ENCODE assay signal across 39 cellular contexts in genomic region chr20:10213526-10213925, GRCh38. TPM values are rescaled to one million over a fixed set of nuclear protein-coding genes. Genes with fewer than 3 reads are reported as not detected.
"Had no signal": no experiment of that assay in that cellular context is flagged by ENCODE, and none has a peak within 500 bp of the region (broad histone marks: within the 10 kb centered on the region; RNA-seq: fewer than 3 reads in every experiment).

No MANE protein-coding gene starts in this region.

- H3K9me3 ChIP-seq: ascending aorta had no signal

- H3K9me3 Mint-ChIP-seq: activated CD4-positive, alpha-beta memory T cell treated with anti-CD3 and anti-CD28 coated beads, Interleukin-2, amount 10 ng/mL, durations not matched to agents 7 days and 5 days; activated CD4-positive, alpha-beta T cell treated with anti-CD3 and anti-CD28 coated beads, Interleukin-2, amount 10 ng/mL, durations not matched to agents 7 days and 5 days; activated T-helper 2 cell treated with anti-CD3 and anti-CD28 coated beads, Interferon-gamma antibody, Interleukin-2, Interleukin-4, amounts not matched to agents 10 μg/mL and 5 μg/mL and 100 μg/mL, durations not matched to agents 14 hours and 24 hours and 36 hours; brain; T-helper 1 cell treated with Interleukin-12 subunit alpha and Interleukin-12 subunit beta and Interleukin-4 antibody, amounts not matched to agents 30 μg/mL and 1 μg/mL, for 36 hours; T-helper 2 cell treated with Interferon-gamma antibody and Interleukin-4, amounts not matched to agents 5 μg/mL and 100 μg/mL, for 36 hours; WTC11 had no signal

- ATAC-seq: activated CD4-positive, alpha-beta T cell treated with anti-CD3 and anti-CD28 coated beads for 36 hours; activated CD4-positive, CD25-positive, alpha-beta regulatory T cell treated with anti-CD3 and anti-CD28 coated beads, Interleukin-2, amount 50 U/mL, for 24 hours; activated CD8-positive, alpha-beta memory T cell treated with anti-CD3 and anti-CD28 coated beads, Interleukin-2, amount 10 ng/mL, durations not matched to agents 7 days and 5 days; activated CD8-positive, alpha-beta T cell treated with anti-CD3 and anti-CD28 coated beads, Interleukin-2, amount 10 ng/mL, durations not matched to agents 7 days and 5 days; activated naive CD4-positive, alpha-beta T cell treated with anti-CD3 and anti-CD28 coated beads, Interleukin-2, amount 50 U/mL, for 72 hours; activated naive CD8-positive, alpha-beta T cell treated with anti-CD3 and anti-CD28 coated beads, Interleukin-2, amount 50 U/mL, for 24 hours; WTC11 had no signal

- H3K4me1 ChIP-seq: ascending aorta had no signal

- H3K27ac Mint-ChIP-seq: activated CD4-positive, alpha-beta memory T cell treated with anti-CD3 and anti-CD28 coated beads, Interleukin-2, amount 10 ng/mL, durations not matched to agents 7 days and 5 days; activated CD4-positive, alpha-beta T cell treated with anti-CD3 and anti-CD28 coated beads, Interleukin-2, amount 10 ng/mL, durations not matched to agents 7 days and 5 days; activated CD8-positive, alpha-beta memory T cell treated with anti-CD3 and anti-CD28 coated beads, Interleukin-2, amount 10 ng/mL, durations not matched to agents 7 days and 5 days; activated CD8-positive, alpha-beta T cell treated with anti-CD3 and anti-CD28 coated beads, Interleukin-2, amount 10 ng/mL, durations not matched to agents 7 days and 5 days; activated naive CD4-positive, alpha-beta T cell treated with anti-CD3 and anti-CD28 coated beads for 36 hours; activated naive CD4-positive, alpha-beta T cell treated with anti-CD3 and anti-CD28 coated beads, Interleukin-2, amount 50 U/mL, for 72 hours; activated naive CD8-positive, alpha-beta T cell treated with anti-CD3 and anti-CD28 coated beads, Interleukin-2, amount 10 ng/mL, durations not matched to agents 7 days and 5 days; activated naive CD8-positive, alpha-beta T cell treated with anti-CD3 and anti-CD28 coated beads, Interleukin-2, amount 50 U/mL, for 24 hours; activated T-cell treated with anti-CD3 and anti-CD28 coated beads, Interleukin-2, amount 50 U/mL, for 24 hours; brain; T-helper 1 cell treated with Interleukin-12 subunit alpha and Interleukin-12 subunit beta and Interleukin-4 antibody, amounts not matched to agents 30 μg/mL and 1 μg/mL, for 36 hours; T-helper 2 cell treated with Interferon-gamma antibody and Interleukin-4, amounts not matched to agents 5 μg/mL and 100 μg/mL, for 36 hours; WTC11 had no signal

- H3K4me3 Mint-ChIP-seq: activated CD4-positive, alpha-beta memory T cell treated with anti-CD3 and anti-CD28 coated beads, Interleukin-2, amount 10 ng/mL, durations not matched to agents 7 days and 5 days; activated CD4-positive, alpha-beta T cell treated with anti-CD3 and anti-CD28 coated beads for 36 hours; activated CD4-positive, alpha-beta T cell treated with anti-CD3 and anti-CD28 coated beads, Interleukin-2, amount 10 ng/mL, durations not matched to agents 7 days and 5 days; activated CD8-positive, alpha-beta memory T cell treated with anti-CD3 and anti-CD28 coated beads, Interleukin-2, amount 10 ng/mL, durations not matched to agents 7 days and 5 days; activated CD8-positive, alpha-beta T cell treated with anti-CD3 and anti-CD28 coated beads, Interleukin-2, amount 10 ng/mL, durations not matched to agents 7 days and 5 days; activated naive CD4-positive, alpha-beta T cell treated with anti-CD3 and anti-CD28 coated beads for 36 hours; activated naive CD8-positive, alpha-beta T cell treated with anti-CD3 and anti-CD28 coated beads, Interleukin-2, amount 10 ng/mL, durations not matched to agents 7 days and 5 days; activated naive CD8-positive, alpha-beta T cell treated with anti-CD3 and anti-CD28 coated beads, Interleukin-2, amount 50 U/mL, for 24 hours; activated T-cell treated with anti-CD3 and anti-CD28 coated beads, Interleukin-2, amount 50 U/mL, for 24 hours; central memory CD8-positive, alpha-beta T cell; T-helper 1 cell treated with Interleukin-12 subunit alpha and Interleukin-12 subunit beta and Interleukin-4 antibody, amounts not matched to agents 30 μg/mL and 1 μg/mL, for 36 hours; T-helper 2 cell treated with Interferon-gamma antibody and Interleukin-4, amounts not matched to agents 5 μg/mL and 100 μg/mL, for 36 hours; WTC11 had no signal

- FAIRE-seq: bronchial epithelial cell, colon, TTC549 had no signal

- H3K27ac ChIP-seq: ascending aorta, cardiac muscle cell, VCaP had no signal

- H3K4me3 ChIP-seq: ascending aorta, cardiac muscle cell had no signal

- DNase-seq: activated CD4-positive, alpha-beta memory T cell treated with anti-CD3 and anti-CD28 coated beads, Interleukin-2, amount 10 ng/mL, durations not matched to agents 7 days and 5 days; activated CD4-positive, alpha-beta T cell treated with anti-CD3 and anti-CD28 coated beads for 1 hour; activated CD4-positive, alpha-beta T cell treated with anti-CD3 and anti-CD28 coated beads for 48 hours; activated CD4-positive, alpha-beta T cell treated with anti-CD3 and anti-CD28 coated beads, Interleukin-2, amount 10 ng/mL, durations not matched to agents 7 days and 5 days; activated CD4-positive, alpha-beta T cell treated with anti-CD3 and anti-CD28 coated beads, Interleukin-2, amount 50 U/mL, for 48 hours; activated CD4-positive, CD25-positive, alpha-beta regulatory T cell; activated CD8-positive, alpha-beta memory T cell treated with anti-CD3 and anti-CD28 coated beads for 24 hours; activated CD8-positive, alpha-beta memory T cell treated with anti-CD3 and anti-CD28 coated beads, Interleukin-2, amount 10 ng/mL, durations not matched to agents 7 days and 5 days; activated CD8-positive, alpha-beta memory T cell treated with anti-CD3 and anti-CD28 coated beads, Interleukin-2, amount 50 U/mL, for 48 hours; activated CD8-positive, alpha-beta T cell treated with anti-CD3 and anti-CD28 coated beads, Interleukin-2, amount 10 ng/mL, durations not matched to agents 7 days and 5 days; activated effector memory CD4-positive, alpha-beta T cell treated with Interleukin-2 at 50 U/mL for 16 hours; activated gamma-delta T cell treated with Interleukin-2 at 50 U/mL for 16 hours; activated naive CD4-positive, alpha-beta T cell; activated naive CD4-positive, alpha-beta T cell treated with anti-CD3 and anti-CD28 coated beads for 36 hours; activated naive CD4-positive, alpha-beta T cell treated with anti-CD3 and anti-CD28 coated beads, Interleukin-2, amount 50 U/mL, for 16 hours; activated naive CD8-positive, alpha-beta T cell treated with anti-CD3 and anti-CD28 coated beads, Interleukin-2, amount 10 ng/mL, durations not matched to agents 7 days and 5 days; activated naive CD8-positive, alpha-beta T cell treated with anti-CD3 and anti-CD28 coated beads, Interleukin-2, amount 50 U/mL, for 24 hours; activated T-cell treated with anti-CD3 and anti-CD28 coated beads, Interleukin-2, amount 50 U/mL, for 24 hours; activated T-cell treated with anti-CD3 and anti-CD28 coated beads, Interleukin-2, amount 50 U/mL, for 48 hours; amygdala; anterior cingulate cortex; T-helper 1 cell; T-helper 2 cell; T-helper 9 cell had no signal

- H3K36me3 Mint-ChIP-seq: brain, WTC11 had no signal

RNA-seq across cellular contexts. Expression of gene SNAP25, which starts 5.1 kb away (rescaled TPM):
- total RNA-seq: activated CD4-positive, alpha-beta T cell treated with anti-CD3 and anti-CD28 coated beads, Interleukin-2, amount 10 ng/mL, durations not matched to agents 7 days and 5 days; activated CD8-positive, alpha-beta T cell treated with anti-CD3 and anti-CD28 coated beads, Interleukin-2, amount 10 ng/mL, durations not matched to agents 7 days and 5 days; activated naive CD4-positive, alpha-beta T cell treated with anti-CD3 and anti-CD28 coated beads for 36 hours; activated naive CD8-positive, alpha-beta T cell treated with anti-CD3 and anti-CD28 coated beads, Interleukin-2, amount 10 ng/mL, durations not matched to agents 7 days and 5 days; bronchial epithelial cell had no signal
